Comparison of ENCODE assay signal across 29 cellular contexts in genomic region chr15:79939399-79939798, GRCh38. TPM values are rescaled to one million over a fixed set of nuclear protein-coding genes. Genes with fewer than 3 reads are reported as not detected.
"Had no signal": no experiment of that assay in that cellular context is flagged by ENCODE, and none has a peak within 500 bp of the region (broad histone marks: within the 10 kb centered on the region; RNA-seq: fewer than 3 reads in every experiment).

No MANE protein-coding gene starts in this region.

- H3K36me3 ChIP-seq: stomach, suprapubic skin, thoracic aorta, thyroid gland, tibial artery, tibial nerve, transverse colon, upper lobe of left lung, upper lobe of right lung, uterus, vagina had no signal

- DNase-seq: stimulated activated CD4-positive, alpha-beta T cell treated with anti-CD3 and anti-CD28 coated beads, Interleukin-2, amount 100 ng/mL, for 48 hours; stimulated activated CD4-positive, alpha-beta T cell treated with anti-CD3 and anti-CD28 coated beads, Interleukin-4, amount 100 ng/mL, for 1 hour; stimulated activated CD4-positive, alpha-beta T cell treated with anti-CD3 and anti-CD28 coated beads, Interleukin-4, amount 100 ng/mL, for 24 hours; stimulated activated CD4-positive, alpha-beta T cell treated with anti-CD3 and anti-CD28 coated beads, Interleukin-4, amount 100 ng/mL, for 4 hours; stimulated activated CD8-positive, alpha-beta memory T cell treated with anti-CD3 and anti-CD28 coated beads, Interleukin-4, amount 100 ng/mL, for 48 hours; stimulated activated naive B cell treated with anti-CD40 and anti-IgM and Interleukin-4, amounts not matched to agents 10 μg/mL and 1 μg/mL and 100 μg/mL, for 72 hours; stimulated activated naive CD4-positive, alpha-beta T cell; stimulated activated naive CD4-positive, alpha-beta T cell treated with Interleukin-2 at 50 U/mL for 16 hours; stimulated activated naive CD8-positive, alpha-beta T cell treated with anti-CD3 and anti-CD28 coated beads, Interleukin-15, amount 100 ng/mL, for 72 hours; stimulated activated naive CD8-positive, alpha-beta T cell treated with anti-CD3 and anti-CD28 coated beads, Interleukin-15, Interleukin-2, amounts not matched to agents 100 U/mL and 50 U/mL, for 24 hours; stomach; substantia nigra; testis; thyroid gland; tibial artery; transverse colon; trophoblast cell; upper lobe of left lung; upper lobe of right lung; uterus had no signal

- H3K27ac ChIP-seq: stomach, suprapubic skin, testis, thoracic aorta, thyroid gland, tibial artery, tibial nerve, transverse colon, upper lobe of left lung, upper lobe of right lung, uterus, vagina had no signal

- ATAC-seq: stimulated activated effector memory CD8-positive, alpha-beta T cell treated with anti-CD3 and anti-CD28 coated beads, Interleukin-12 subunit alpha, Interleukin-12 subunit beta, amount 100 ng/mL, for 72 hours; stimulated activated memory B cell treated with anti-CD40 and anti-IgM and Interleukin-4, amounts not matched to agents 10 μg/mL and 1 μg/mL and 100 μg/mL, for 72 hours; stimulated activated naive B cell treated with anti-CD40 and anti-IgM and Interleukin-4, amounts not matched to agents 10 μg/mL and 1 μg/mL and 100 μg/mL, for 72 hours; stimulated activated naive CD8-positive, alpha-beta T cell treated with anti-CD3 and anti-CD28 coated beads, Interleukin-15, amount 100 ng/mL, for 72 hours; stimulated activated naive CD8-positive, alpha-beta T cell treated with anti-CD3 and anti-CD28 coated beads, Interleukin-15, Interleukin-2, amounts not matched to agents 100 U/mL and 50 U/mL, for 24 hours; upper lobe of right lung had no signal

- H3K9me3 Mint-ChIP-seq: stimulated activated effector memory CD8-positive, alpha-beta T cell treated with anti-CD3 and anti-CD28 coated beads, Interleukin-12 subunit alpha, Interleukin-12 subunit beta, amount 100 ng/mL, for 72 hours; stimulated activated memory B cell treated with anti-CD40 and anti-IgM and Interleukin-4, amounts not matched to agents 10 μg/mL and 1 μg/mL and 100 μg/mL, for 72 hours; stimulated activated naive B cell treated with anti-CD40 and anti-IgM and Interleukin-4, amounts not matched to agents 10 μg/mL and 1 μg/mL and 100 μg/mL, for 72 hours; stimulated activated naive CD8-positive, alpha-beta T cell treated with anti-CD3 and anti-CD28 coated beads, Interleukin-15, amount 100 ng/mL, for 72 hours; stimulated activated naive CD8-positive, alpha-beta T cell treated with anti-CD3 and anti-CD28 coated beads, Interleukin-15, Interleukin-2, amounts not matched to agents 100 ng/mL and 50 ng/mL, for 24 hours; type B pancreatic cell had no signal

- H3K9me3 ChIP-seq: stomach, suprapubic skin, testis, thoracic aorta, thyroid gland, tibial artery, tibial nerve, transverse colon, upper lobe of left lung, upper lobe of right lung, uterus, vagina had no signal

- H3K36me3 Mint-ChIP-seq: stimulated activated effector memory CD8-positive, alpha-beta T cell treated with anti-CD3 and anti-CD28 coated beads, Interleukin-12 subunit alpha, Interleukin-12 subunit beta, amount 100 ng/mL, for 72 hours; stimulated activated memory B cell treated with anti-CD40 and anti-IgM and Interleukin-4, amounts not matched to agents 10 μg/mL and 1 μg/mL and 100 μg/mL, for 72 hours; stimulated activated naive B cell treated with anti-CD40 and anti-IgM and Interleukin-4, amounts not matched to agents 10 μg/mL and 1 μg/mL and 100 μg/mL, for 72 hours; type B pancreatic cell had no signal

- H3K27ac Mint-ChIP-seq: stimulated activated effector memory CD8-positive, alpha-beta T cell treated with anti-CD3 and anti-CD28 coated beads, Interleukin-12 subunit alpha, Interleukin-12 subunit beta, amount 100 ng/mL, for 72 hours; stimulated activated memory B cell treated with anti-CD40 and anti-IgM and Interleukin-4, amounts not matched to agents 10 μg/mL and 1 μg/mL and 100 μg/mL, for 72 hours; stimulated activated naive B cell treated with anti-CD40 and anti-IgM and Interleukin-4, amounts not matched to agents 10 μg/mL and 1 μg/mL and 100 μg/mL, for 72 hours; stimulated activated naive CD8-positive, alpha-beta T cell treated with anti-CD3 and anti-CD28 coated beads, Interleukin-15, amount 100 ng/mL, for 72 hours; stimulated activated naive CD8-positive, alpha-beta T cell treated with anti-CD3 and anti-CD28 coated beads, Interleukin-15, Interleukin-2, amounts not matched to agents 100 ng/mL and 50 ng/mL, for 24 hours; type B pancreatic cell had no signal

- H3K27me3 ChIP-seq: testis, thyroid gland, tibial nerve, transverse colon, upper lobe of left lung, upper lobe of right lung, uterus, vagina had no signal

- H3K27me3 Mint-ChIP-seq: stimulated activated memory B cell treated with anti-CD40 and anti-IgM and Interleukin-4, amounts not matched to agents 10 μg/mL and 1 μg/mL and 100 μg/mL, for 72 hours; stimulated activated naive CD8-positive, alpha-beta T cell treated with anti-CD3 and anti-CD28 coated beads, Interleukin-15, amount 100 ng/mL, for 72 hours had no signal

- FAIRE-seq: urothelium cell line had no signal

- H3K4me3 Mint-ChIP-seq: stimulated activated effector memory CD8-positive, alpha-beta T cell treated with anti-CD3 and anti-CD28 coated beads, Interleukin-12 subunit alpha, Interleukin-12 subunit beta, amount 100 ng/mL, for 72 hours; stimulated activated memory B cell treated with anti-CD40 and anti-IgM and Interleukin-4, amounts not matched to agents 10 μg/mL and 1 μg/mL and 100 μg/mL, for 72 hours; stimulated activated naive B cell treated with anti-CD40 and anti-IgM and Interleukin-4, amounts not matched to agents 10 μg/mL and 1 μg/mL and 100 μg/mL, for 72 hours; stimulated activated naive CD8-positive, alpha-beta T cell treated with anti-CD3 and anti-CD28 coated beads, Interleukin-15, amount 100 ng/mL, for 72 hours; stimulated activated naive CD8-positive, alpha-beta T cell treated with anti-CD3 and anti-CD28 coated beads, Interleukin-15, Interleukin-2, amounts not matched to agents 100 ng/mL and 50 ng/mL, for 24 hours; type B pancreatic cell had no signal

- H3K4me1 ChIP-seq: stomach, suprapubic skin, thyroid gland, tibial artery, tibial nerve, transverse colon, upper lobe of left lung, upper lobe of right lung, uterus, vagina had no signal

- H3K4me3 ChIP-seq: stomach, suprapubic skin, testis, thoracic aorta, thyroid gland, tibial artery, tibial nerve, transverse colon, upper lobe of left lung, upper lobe of right lung, uterus, vagina had no signal

RNA-seq across cellular contexts. Expression of gene BCL2A1, which starts 31.6 kb away (rescaled TPM):
- total RNA-seq: testis had no signal
